Comparison of ENCODE assay signal across 15 cellular contexts in the genomic region with DNA sequence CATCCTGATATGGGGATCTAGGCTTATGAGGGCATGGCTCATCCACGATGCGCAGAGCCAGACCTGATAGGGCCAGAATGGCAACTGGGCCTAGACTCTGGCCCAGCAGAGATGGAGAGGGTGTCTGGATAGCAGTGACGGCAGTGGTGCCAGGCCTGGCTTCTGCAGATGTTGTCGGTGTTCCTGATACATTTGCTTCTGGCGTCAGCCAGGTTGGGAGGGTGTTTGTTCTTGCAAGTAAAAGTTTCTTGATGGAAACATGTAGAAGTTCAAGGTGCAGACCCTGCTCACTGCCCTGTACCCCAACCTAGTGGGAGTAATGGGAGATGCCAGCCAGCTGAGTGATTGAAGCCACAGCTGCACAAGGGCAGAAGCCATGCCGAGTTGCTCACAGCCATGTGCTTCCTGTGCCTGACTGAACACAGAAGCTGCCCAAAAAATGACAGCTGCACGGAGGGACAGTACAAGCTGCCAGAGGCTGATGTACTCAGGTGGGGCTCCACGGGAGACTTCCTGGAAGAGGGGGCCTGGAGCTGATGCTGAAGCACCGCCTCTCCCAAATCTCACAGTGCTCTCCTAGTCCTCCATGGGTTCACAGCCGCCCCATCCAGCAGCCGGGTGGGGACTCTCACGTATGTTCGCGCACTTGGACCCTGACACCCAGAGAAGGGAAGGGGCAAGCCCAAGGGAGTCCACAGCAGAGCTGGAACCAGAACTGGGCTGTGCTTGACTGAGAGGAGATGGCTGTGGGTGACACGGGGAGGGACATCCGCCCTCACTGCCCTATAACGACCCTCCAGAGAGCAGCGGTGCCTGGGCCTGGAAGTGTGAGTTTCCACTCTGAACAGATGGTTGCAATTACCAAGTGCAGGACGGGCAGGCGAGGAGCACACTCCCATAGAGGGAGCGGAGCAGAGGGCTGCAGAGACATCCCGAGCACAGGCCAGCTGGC.
A peak's percentile ranks its signal among the peaks of the same experiment; 100 is the strongest.
DNase-seq lines count a peak whose midpoint lies in the region; ATAC-seq and TF ChIP-seq lines count a peak whose summit lies in the region.
"Had no signal": no experiment of that assay in that cellular context is flagged by ENCODE, and none has a peak within 500 bp of the region (broad histone marks: within the 10 kb centered on the region; RNA-seq: fewer than 3 reads in every experiment).

No MANE protein-coding gene starts in this region.

- ATAC-seq in activated T-cell treated with anti-CD3 and anti-CD28 coated beads, Interleukin-2, amount 50 U/mL, for 4 hours = no peak
- ATAC-seq in HG03520 (IDR thresholded peaks at IDR 0.05; ENCODE audit: unreplicated experiment) (no peak), GM21390 (IDR thresholded peaks at IDR 0.05; ENCODE audit: unreplicated experiment) (no peak)
- ATAC-seq: activated CD8-positive, alpha-beta T cell treated with anti-CD3 and anti-CD28 coated beads for 36 hours; PC-3 had no signal

- H3K4me1 Mint-ChIP-seq in activated T-cell treated with anti-CD3 and anti-CD28 coated beads, Interleukin-2, amount 50 U/mL, for 4 hours (ENCODE audit: low read depth) = peaks cover 3% of the 10 kb centered on the region

- TF ChIP-seq POLR2A in sigmoid colon (IDR thresholded peaks at IDR 0.05) = no peak

- H3K9me3 ChIP-seq in SJCRH30 (replicated peaks) (peaks cover 4% of the 10 kb centered on the region; the same call in 1 of the 2 replicates), sigmoid colon (no peaks in the 10 kb centered on the region)

- H3K27me3 ChIP-seq in SJCRH30 (no peaks in the 10 kb centered on the region), sigmoid colon (no peaks in the 10 kb centered on the region)

- WGBS in sigmoid colon, 2 donors = 79 to 87% methylated on average over 22 of the region's 22 CpGs

- peak overlapping the region; percentile 41 for H3K27ac ChIP-seq in SJCRH30
- H3K27ac ChIP-seq in sigmoid colon = no peak overlapping the region

- no peak overlapping the region for H3K4me3 ChIP-seq in SJCRH30
- H3K4me3 ChIP-seq in sigmoid colon = no peak overlapping the region

- H3K9me3 Mint-ChIP-seq in activated T-cell treated with anti-CD3 and anti-CD28 coated beads, Interleukin-2, amount 50 U/mL, for 4 hours = peaks cover 5% of the 10 kb centered on the region
- H3K9me3 Mint-ChIP-seq: memory B cell had no signal

- intact Hi-C loops in cardiac septum (cut with DNase I) (loop anchor here (10.0 kb wide), 1 partner anchor 146 kb away; a partner anchor contains a TSS), sigmoid colon (cut with DNase I) (loop anchor here (10.0 kb wide), 1 partner anchor 146 kb away; a partner anchor contains a TSS)

- H3K4me1 ChIP-seq in SJCRH30 (peaks cover 27% of the 10 kb centered on the region), sigmoid colon (peaks cover 0 to 14% (median 9%) of the 10 kb centered on the region in 4 donors)

- H3K4me3 Mint-ChIP-seq in activated T-cell treated with anti-CD3 and anti-CD28 coated beads, Interleukin-2, amount 50 U/mL, for 4 hours = no peak overlapping the region
- H3K4me3 Mint-ChIP-seq: activated CD8-positive, alpha-beta T cell treated with anti-CD3 and anti-CD28 coated beads for 36 hours; activated naive CD8-positive, alpha-beta T cell treated with anti-CD3 and anti-CD28 coated beads, Interleukin-2, amount 10 ng/mL, durations not matched to agents 7 days and 5 days; dendritic cell treated with granulocyte-macrophage colony-stimulating factor and Interleukin-4, amounts not matched to agents 40 ng/mL and 50 ng/mL, for 4 days; memory B cell had no signal

- DNase-seq in GM04504 (ENCODE audit: low read depth) = peak; percentile 62
- peak; percentile 74 to 79 for DNase-seq in SJCRH30
- DNase-seq in cardiac septum (ENCODE audit: low spot score) = peak; percentile 74
- DNase-seq in sigmoid colon = peak; percentile 81
- no peak for DNase-seq in activated T-cell treated with anti-CD3 and anti-CD28 coated beads, Interleukin-2, amount 50 U/mL, for 4 hours
- DNase-seq in SW480 (ENCODE audit: low spot score) = no peak
- DNase-seq: activated CD8-positive, alpha-beta T cell treated with anti-CD3 and anti-CD28 coated beads for 36 hours; activated naive CD8-positive, alpha-beta T cell treated with anti-CD3 and anti-CD28 coated beads, Interleukin-2, amount 10 ng/mL, durations not matched to agents 7 days and 5 days; Calu3; KG1; PC-3 had no signal

- H3K36me3 Mint-ChIP-seq in activated T-cell treated with anti-CD3 and anti-CD28 coated beads, Interleukin-2, amount 50 U/mL, for 4 hours (ENCODE audit: insufficient read depth) = no peaks in the 10 kb centered on the region

- H3K27me3 Mint-ChIP-seq in activated T-cell treated with anti-CD3 and anti-CD28 coated beads, Interleukin-2, amount 50 U/mL, for 4 hours (ENCODE audit: low read depth) = no peaks in the 10 kb centered on the region
- H3K27me3 Mint-ChIP-seq: activated CD8-positive, alpha-beta T cell treated with anti-CD3 and anti-CD28 coated beads for 36 hours; activated naive CD8-positive, alpha-beta T cell treated with anti-CD3 and anti-CD28 coated beads, Interleukin-2, amount 10 ng/mL, durations not matched to agents 7 days and 5 days; memory B cell had no signal

- H3K36me3 ChIP-seq in SJCRH30 (no peaks in the 10 kb centered on the region), sigmoid colon (no peaks in the 10 kb centered on the region)

- no peak for TF ChIP-seq CTCF in sigmoid colon (IDR thresholded peaks at IDR 0.05)

- TF ChIP-seq EP300 in sigmoid colon (IDR thresholded peaks at IDR 0.05) = no peak

Comparison
In these comparisons a context has a peak if more than half of its experiments do, and no peak if none do; other contexts are left out.
1. DNase-seq: peak in GM04504 (single experiment), SJCRH30 (2 of 2), cardiac septum (single experiment) and sigmoid colon (single experiment); none in activated T-cell treated with anti-CD3 and anti-CD28 coated beads, Interleukin-2, amount 50 U/mL, for 4 hours (single experiment) and SW480 (single experiment).